In genomic region chr6:75281643-75282042, GRCh38 we compare ENCODE assay signal across 12 cellular contexts. TPM values are rescaled to one million over a fixed set of nuclear protein-coding genes. Genes with fewer than 3 reads are reported as not detected.
DNase-seq lines count a peak whose midpoint lies in the region; ATAC-seq and TF ChIP-seq lines count a peak whose summit lies in the region.
"Had no signal": no experiment of that assay in that cellular context is flagged by ENCODE, and none has a peak within 500 bp of the region (broad histone marks: within the 10 kb centered on the region; RNA-seq: fewer than 3 reads in every experiment).

No MANE protein-coding gene starts in this region.

- no peaks in the 10 kb centered on the region for H3K9me2 ChIP-seq in OCI-LY1 (ENCODE audit: low read depth, low read length)

- no peak for DNase-seq in activated T-cell treated with anti-CD3 and anti-CD28 coated beads, Interleukin-2, amount 50 U/mL, for 4 hours
- DNase-seq in activated T-cell treated with anti-CD3 and anti-CD28 coated beads, Interleukin-2, amount 50 U/mL, for 48 hours, result no peak
- DNase-seq in epithelial cell of esophagus (ENCODE audit: low read depth), result no peak
- DNase-seq in mucosa of descending colon, result no peak
- no peak for DNase-seq in HEK293T (ENCODE audit: extremely low spot score)
- DNase-seq: C1 segment of cervical spinal cord; NCI-H69; ovary; stimulated activated naive CD4-positive, alpha-beta T cell had no signal

- peak overlapping the region; percentile 63 for H3K4me3 Mint-ChIP-seq in activated T-cell treated with anti-CD3 and anti-CD28 coated beads, Interleukin-2, amount 50 U/mL, for 4 hours

- CTCF ChIA-PET in HEK293T (lab: Yijun Ruan, JAX), result no interaction called here

- H4K20me1 ChIP-seq in OCI-LY1 (ENCODE audit: insufficient read depth, low read length), result no peaks in the 10 kb centered on the region

- H3K36me3 Mint-ChIP-seq in activated T-cell treated with anti-CD3 and anti-CD28 coated beads, Interleukin-2, amount 50 U/mL, for 4 hours (ENCODE audit: insufficient read depth), result peaks cover 6% of the 10 kb centered on the region

- intact Hi-C loops in mucosa of descending colon (cut with DNase I, micrococcal nuclease), result no loop called here

- TF ChIP-seq CTCF in OCI-LY1 (IDR thresholded peaks at IDR 0.05; ENCODE audit: low read length), result no peak
- no peak for TF ChIP-seq CTCF in epithelial cell of esophagus (IDR thresholded peaks at IDR 0.05; ENCODE audit: insufficient read depth, low read depth, low read length, missing control alignments)
- no peak for TF ChIP-seq CTCF in mucosa of descending colon (IDR thresholded peaks at IDR 0.05)

- H3K27ac ChIP-seq in OCI-LY1 (ENCODE audit: low read depth, low read length, poor library complexity, severe bottlenecking), result no peak overlapping the region
- H3K27ac ChIP-seq: ovary had no signal

- H3K9ac ChIP-seq in OCI-LY1 (ENCODE audit: low read length) (peak overlapping the region; percentile 41; the same call in 1 of the 2 replicates), skeletal muscle satellite cell (ENCODE audit: low read depth, low read length) (peak overlapping the region; percentile 96)

- H2AFZ ChIP-seq in OCI-LY1 (ENCODE audit: low read length), result no peak overlapping the region

- H3K4me3 ChIP-seq in OCI-LY1 (ENCODE audit: low read depth, low read length, poor library complexity, severe bottlenecking) (peak overlapping the region; percentile 38), epithelial cell of esophagus (ENCODE audit: low read length) (peak overlapping the region; percentile 93), skeletal muscle satellite cell (ENCODE audit: low read length) (peak overlapping the region; percentile 33), mucosa of descending colon (no peak overlapping the region)
- H3K4me3 ChIP-seq: ovary had no signal

- no peaks in the 10 kb centered on the region for H3F3A ChIP-seq in OCI-LY1 (ENCODE audit: insufficient read depth, low read length)

- peaks cover 51% of the 10 kb centered on the region for H3K4me1 Mint-ChIP-seq in activated T-cell treated with anti-CD3 and anti-CD28 coated beads, Interleukin-2, amount 50 U/mL, for 4 hours (ENCODE audit: low read depth)

- H3K36me3 ChIP-seq in OCI-LY1 (ENCODE audit: insufficient read depth, low read length), result no peaks in the 10 kb centered on the region
- H3K36me3 ChIP-seq in skeletal muscle satellite cell (ENCODE audit: insufficient read depth, low read length), result no peaks in the 10 kb centered on the region
- H3K36me3 ChIP-seq in mucosa of descending colon (ENCODE audit: low read depth), result no peaks in the 10 kb centered on the region
- H3K36me3 ChIP-seq: ovary had no signal

- H3K9me3 ChIP-seq in OCI-LY1 (ENCODE audit: low read length) (no peaks in the 10 kb centered on the region), skeletal muscle satellite cell (replicated peaks; ENCODE audit: low read length) (no peaks in the 10 kb centered on the region), mucosa of descending colon (no peaks in the 10 kb centered on the region)
- H3K9me3 ChIP-seq: ovary had no signal

- H3K9me3 Mint-ChIP-seq in activated T-cell treated with anti-CD3 and anti-CD28 coated beads, Interleukin-2, amount 50 U/mL, for 4 hours, result no peaks in the 10 kb centered on the region

- POLR2A ChIA-PET in HEK293T (lab: Yijun Ruan, JAX), result interaction anchor here (1.4 kb wide), 1 partner anchor 320 kb away, joined by 4 read pairs; the partner anchor contains the start of gene SENP6

- no peaks in the 10 kb centered on the region for H3K27me3 Mint-ChIP-seq in activated T-cell treated with anti-CD3 and anti-CD28 coated beads, Interleukin-2, amount 50 U/mL, for 4 hours (ENCODE audit: low read depth)

- ATAC-seq in activated T-cell treated with anti-CD3 and anti-CD28 coated beads, Interleukin-2, amount 50 U/mL, for 4 hours, result no peak
- no peak for ATAC-seq in HG02938 (IDR thresholded peaks at IDR 0.05; ENCODE audit: unreplicated experiment)
- ATAC-seq in mucosa of descending colon, result no peak

- peaks cover 55% of the 10 kb centered on the region for H3K4me1 ChIP-seq in OCI-LY1 (ENCODE audit: insufficient read depth, low read length, severe bottlenecking)
- H3K4me1 ChIP-seq in skeletal muscle satellite cell (ENCODE audit: control insufficient read depth, insufficient read depth, low read length), result peaks cover 31% of the 10 kb centered on the region
- peaks cover 23% of the 10 kb centered on the region for H3K4me1 ChIP-seq in mucosa of descending colon (ENCODE audit: low read depth)

- H3K27me3 ChIP-seq in OCI-LY1 (ENCODE audit: insufficient read depth, low read length) (no peaks in the 10 kb centered on the region), skeletal muscle satellite cell (ENCODE audit: control insufficient read depth, insufficient read depth, low read length) (no peaks in the 10 kb centered on the region)
- H3K27me3 ChIP-seq: ovary had no signal

- peak overlapping the region; percentile 62 for H3K4me2 ChIP-seq in OCI-LY1 (ENCODE audit: low read length)
- peak overlapping the region; percentile 92 for H3K4me2 ChIP-seq in skeletal muscle satellite cell (ENCODE audit: low read length)

- H3K79me2 ChIP-seq in OCI-LY1 (ENCODE audit: insufficient read depth, low read length), result peaks cover 84% of the 10 kb centered on the region

TF ChIP-seq in HEK293T, 16 proteins besides CTCF, POLR2A, EP300 and RAD21:
- TF ChIP-seq BHLHE40 (IDR thresholded peaks at IDR 0.05; ENCODE audit: borderline replicate concordance) (no peak), LEF1 (IDR thresholded peaks at IDR 0.05; ENCODE audit: borderline replicate concordance) (no peak), FOXA1 (IDR thresholded peaks at IDR 0.05) (no peak), CTBP1 (IDR thresholded peaks at IDR 0.05; ENCODE audit: borderline replicate concordance) (no peak), ZNF384 (IDR thresholded peaks at IDR 0.05) (no peak), FOXM1 (IDR thresholded peaks at IDR 0.05; ENCODE audit: borderline replicate concordance) (no peak), ARNT (IDR thresholded peaks at IDR 0.05) (no peak), SUZ12 (IDR thresholded peaks at IDR 0.05) (no peak), FOXK2 (IDR thresholded peaks at IDR 0.05) (no peak), PKNOX1 (IDR thresholded peaks at IDR 0.05) (no peak), ELF4 (IDR thresholded peaks at IDR 0.05) (no peak), L3MBTL2 (conservative IDR thresholded peaks at IDR 0.05) (no peak), SP1 (IDR thresholded peaks at IDR 0.05) (no peak), HDGF (IDR thresholded peaks at IDR 0.05; ENCODE audit: borderline replicate concordance) (no peak), NFRKB (IDR thresholded peaks at IDR 0.05) (no peak), TARDBP (IDR thresholded peaks at IDR 0.05) (no peak)

RNA-seq across cellular contexts. Expression of gene TMEM30A, which starts 2.9 kb away (rescaled TPM):
- total RNA-seq in activated T-cell treated with anti-CD3 and anti-CD28 coated beads, Interleukin-2, amount 50 U/mL, for 4 hours, result 10 to 100 TPM; 47.7 to 60.4 (median 55.7) TPM
- 108 and 116 TPM in 2 replicates for total RNA-seq in skeletal muscle satellite cell (2012; rRNA removed)
- total RNA-seq in mucosa of descending colon, result 100 to 1,000 TPM in 1 of 3 donors, 10 to 100 TPM in 2; 87.0 to 127 (median 91.7) TPM

RNA-seq across cellular contexts. Expression of gene COX7A2, which starts 38.0 kb away (rescaled TPM):
- total RNA-seq in activated T-cell treated with anti-CD3 and anti-CD28 coated beads, Interleukin-2, amount 50 U/mL, for 4 hours, result 100 to 1,000 TPM; 469 to 506 (median 486) TPM
- total RNA-seq in skeletal muscle satellite cell (2012; rRNA removed), result 241 and 274 TPM in 2 replicates
- 100 to 1,000 TPM; 493 to 721 (median 652) TPM for total RNA-seq in mucosa of descending colon
